Comparison of ENCODE assay signal across 34 cellular contexts in the genomic region with DNA sequence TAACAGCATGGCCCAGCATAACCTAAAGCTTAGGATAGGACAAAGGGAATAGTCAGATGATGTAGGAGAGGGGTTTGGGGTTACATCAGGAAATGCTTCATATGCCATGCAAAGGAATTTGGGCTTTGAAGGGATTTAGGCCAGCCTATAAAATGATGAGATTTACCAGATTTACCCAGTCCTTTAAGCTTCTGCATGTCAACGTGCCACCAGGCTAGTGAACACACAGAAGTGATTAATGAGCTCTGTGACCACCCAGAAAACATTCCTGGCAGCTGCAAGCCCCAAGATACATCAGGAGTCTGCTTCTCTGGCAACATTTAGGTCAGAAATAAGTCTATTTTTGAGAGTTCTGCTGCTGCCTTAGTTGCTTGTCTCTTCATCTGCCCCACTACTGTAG.
"Had no signal": no experiment of that assay in that cellular context is flagged by ENCODE, and none has a peak within 500 bp of the region (broad histone marks: within the 10 kb centered on the region; RNA-seq: fewer than 3 reads in every experiment).

No MANE protein-coding gene starts in this region.

- ATAC-seq: activated CD8-positive, alpha-beta memory T cell treated with anti-CD3 and anti-CD28 coated beads, Interleukin-2, amount 10 ng/mL, durations not matched to agents 7 days and 5 days; activated naive CD4-positive, alpha-beta T cell treated with anti-CD3 and anti-CD28 coated beads, Interleukin-2, amount 50 U/mL, for 72 hours; K562; Right ventricle myocardium inferior had no signal

- H3K4me1 ChIP-seq: adrenal gland had no signal

- H2AFZ ChIP-seq: PC-9 had no signal

- H3K27me3 Mint-ChIP-seq: activated CD4-positive, alpha-beta memory T cell treated with anti-CD3 and anti-CD28 coated beads, Interleukin-2, amount 10 ng/mL, durations not matched to agents 7 days and 5 days; activated CD8-positive, alpha-beta memory T cell treated with anti-CD3 and anti-CD28 coated beads, Interleukin-2, amount 10 ng/mL, durations not matched to agents 7 days and 5 days; activated T-cell treated with anti-CD3 and anti-CD28 coated beads, Interleukin-2, amount 50 U/mL, for 24 hours; central memory CD8-positive, alpha-beta T cell had no signal

- H3K4me2 ChIP-seq: PC-9 had no signal

- H3K36me3 ChIP-seq: adrenal gland, cardiac muscle cell, WERI-Rb-1 had no signal

- DNase-seq: activated CD4-positive, alpha-beta memory T cell treated with anti-CD3 and anti-CD28 coated beads, Interleukin-2, amount 10 ng/mL, durations not matched to agents 7 days and 5 days; activated CD4-positive, alpha-beta T cell treated with anti-CD3 and anti-CD28 coated beads for 1 hour; activated CD4-positive, alpha-beta T cell treated with anti-CD3 and anti-CD28 coated beads for 48 hours; activated CD4-positive, CD25-positive, alpha-beta regulatory T cell; activated CD8-positive, alpha-beta memory T cell treated with anti-CD3 and anti-CD28 coated beads for 24 hours; activated CD8-positive, alpha-beta memory T cell treated with anti-CD3 and anti-CD28 coated beads, Interleukin-2, amount 10 ng/mL, durations not matched to agents 7 days and 5 days; activated gamma-delta T cell; activated naive CD4-positive, alpha-beta T cell treated with anti-CD3 and anti-CD28 coated beads for 36 hours; activated T-cell treated with anti-CD3 and anti-CD28 coated beads, Interleukin-2, amount 50 U/mL, for 24 hours; adrenal gland; anterior cingulate cortex; NCI-H1105; NCI-H1436; NCI-H1694; NCI-H1930; NCI-H2081 treated with DMSO at 0.1 percent for 48 hours; NCI-H226; NCI-H446 treated with DMSO at 0.1 percent for 48 hours; NCI-H524; NCI-H69; NK-92 treated with Interleukin-12 subunit alpha and Interleukin-12 subunit beta, amount 100 ng/mL, for 24 hours; PC-9; SIG-M5; T1000; WERI-Rb-1 had no signal

- FAIRE-seq: K562, RCC 7860 had no signal

- H3K4me3 ChIP-seq: adrenal gland, cardiac muscle cell, K562, PC-9, SK-N-MC had no signal

- H3K9me3 ChIP-seq: adrenal gland had no signal

- H3K36me3 Mint-ChIP-seq: activated CD8-positive, alpha-beta memory T cell treated with anti-CD3 and anti-CD28 coated beads, Interleukin-2, amount 10 ng/mL, durations not matched to agents 7 days and 5 days; activated naive CD4-positive, alpha-beta T cell treated with anti-CD3 and anti-CD28 coated beads, Interleukin-2, amount 50 U/mL, for 72 hours had no signal

- H3K4me3 Mint-ChIP-seq: activated CD4-positive, alpha-beta memory T cell treated with anti-CD3 and anti-CD28 coated beads, Interleukin-2, amount 10 ng/mL, durations not matched to agents 7 days and 5 days; activated CD8-positive, alpha-beta memory T cell treated with anti-CD3 and anti-CD28 coated beads, Interleukin-2, amount 10 ng/mL, durations not matched to agents 7 days and 5 days; activated naive CD4-positive, alpha-beta T cell treated with anti-CD3 and anti-CD28 coated beads for 36 hours; activated T-cell treated with anti-CD3 and anti-CD28 coated beads, Interleukin-2, amount 50 U/mL, for 24 hours; central memory CD8-positive, alpha-beta T cell had no signal

- H3K27ac Mint-ChIP-seq: activated CD4-positive, alpha-beta memory T cell treated with anti-CD3 and anti-CD28 coated beads, Interleukin-2, amount 10 ng/mL, durations not matched to agents 7 days and 5 days; activated CD8-positive, alpha-beta memory T cell treated with anti-CD3 and anti-CD28 coated beads, Interleukin-2, amount 10 ng/mL, durations not matched to agents 7 days and 5 days; activated naive CD4-positive, alpha-beta T cell treated with anti-CD3 and anti-CD28 coated beads for 36 hours; activated naive CD4-positive, alpha-beta T cell treated with anti-CD3 and anti-CD28 coated beads, Interleukin-2, amount 50 U/mL, for 72 hours; activated T-cell treated with anti-CD3 and anti-CD28 coated beads, Interleukin-2, amount 50 U/mL, for 24 hours; activated T-helper 2 cell treated with anti-CD3 and anti-CD28 coated beads, Interferon-gamma antibody, Interleukin-2, Interleukin-4, amounts not matched to agents 10 μg/mL and 5 μg/mL and 100 μg/mL, durations not matched to agents 14 hours and 24 hours and 36 hours had no signal

- H3K9me3 Mint-ChIP-seq: activated T-helper 2 cell treated with anti-CD3 and anti-CD28 coated beads, Interferon-gamma antibody, Interleukin-2, Interleukin-4, amounts not matched to agents 10 μg/mL and 5 μg/mL and 100 μg/mL, durations not matched to agents 14 hours and 24 hours and 36 hours had no signal

- H3K4me1 Mint-ChIP-seq: activated CD4-positive, alpha-beta memory T cell treated with anti-CD3 and anti-CD28 coated beads, Interleukin-2, amount 10 ng/mL, durations not matched to agents 7 days and 5 days; activated CD8-positive, alpha-beta memory T cell treated with anti-CD3 and anti-CD28 coated beads, Interleukin-2, amount 10 ng/mL, durations not matched to agents 7 days and 5 days; central memory CD8-positive, alpha-beta T cell had no signal

- H3K27me3 ChIP-seq: adrenal gland, cardiac muscle cell had no signal

- H3K27ac ChIP-seq: adrenal gland, cardiac muscle cell, PC-9, RWPE1, SK-N-MC, WERI-Rb-1 had no signal
